Comparison of ENCODE assay signal across 27 cellular contexts in genomic region chr12:93939641-93940040, GRCh38.
"Had no signal": no experiment of that assay in that cellular context is flagged by ENCODE, and none has a peak within 500 bp of the region (broad histone marks: within the 10 kb centered on the region; RNA-seq: fewer than 3 reads in every experiment).

No MANE protein-coding gene starts in this region.

- H3K36me3 Mint-ChIP-seq: stimulated activated effector memory CD8-positive, alpha-beta T cell treated with anti-CD3 and anti-CD28 coated beads, Interleukin-12 subunit alpha, Interleukin-12 subunit beta, amount 100 ng/mL, for 72 hours had no signal

- H3K4me1 Mint-ChIP-seq: naive thymus-derived CD8-positive, alpha-beta T cell; neural crest cell; stimulated activated effector memory CD8-positive, alpha-beta T cell treated with anti-CD3 and anti-CD28 coated beads, Interleukin-12 subunit alpha, Interleukin-12 subunit beta, amount 100 ng/mL, for 72 hours had no signal

- H3K27ac Mint-ChIP-seq: nephron; stimulated activated effector memory CD8-positive, alpha-beta T cell treated with anti-CD3 and anti-CD28 coated beads, Interleukin-12 subunit alpha, Interleukin-12 subunit beta, amount 100 ng/mL, for 72 hours; stimulated activated naive CD8-positive, alpha-beta T cell treated with anti-CD3 and anti-CD28 coated beads, Interleukin-15, Interleukin-2, amounts not matched to agents 100 ng/mL and 50 ng/mL, for 24 hours had no signal

- DNase-seq: kidney; left colon; left lung; lower lobe of right lung; mammary epithelial cell; mesenchymal stem cell; naive thymus-derived CD8-positive, alpha-beta T cell; nucleus accumbens; pancreas; posterior cingulate gyrus; retina; right cardiac atrium; sigmoid colon; small intestine; spleen; stimulated activated CD4-positive, alpha-beta T cell treated with anti-CD3 and anti-CD28 coated beads, Interleukin-4, amount 100 ng/mL, for 24 hours; stimulated activated naive CD4-positive, alpha-beta T cell; tibial artery; trophoblast cell; uterus had no signal

- H3K4me3 ChIP-seq: left lung, lower lobe of right lung, pancreas, prostate gland, sigmoid colon, spleen, suprapubic skin, thoracic aorta, tibial artery, uterus had no signal

- H3K27ac ChIP-seq: left lung, lower lobe of right lung, pancreas, prostate gland, sigmoid colon, spleen, suprapubic skin, thoracic aorta, tibial artery, uterus had no signal

- H3K36me3 ChIP-seq: left lung, lower lobe of right lung, pancreas, prostate gland, sigmoid colon, spleen, suprapubic skin, thoracic aorta, uterus had no signal

- H3K27me3 Mint-ChIP-seq: stimulated activated naive CD8-positive, alpha-beta T cell treated with anti-CD3 and anti-CD28 coated beads, Interleukin-15, Interleukin-2, amounts not matched to agents 100 ng/mL and 50 ng/mL, for 24 hours had no signal

- H3K4me1 ChIP-seq: left lung, lower lobe of right lung, pancreas, sigmoid colon, spleen, suprapubic skin, uterus had no signal

- H3K4me3 Mint-ChIP-seq: naive thymus-derived CD8-positive, alpha-beta T cell; nephron; neural crest cell; stimulated activated effector memory CD8-positive, alpha-beta T cell treated with anti-CD3 and anti-CD28 coated beads, Interleukin-12 subunit alpha, Interleukin-12 subunit beta, amount 100 ng/mL, for 72 hours; stimulated activated naive CD8-positive, alpha-beta T cell treated with anti-CD3 and anti-CD28 coated beads, Interleukin-15, Interleukin-2, amounts not matched to agents 100 ng/mL and 50 ng/mL, for 24 hours had no signal

- H3K9me3 ChIP-seq: pancreas, prostate gland had no signal

- H3K27me3 ChIP-seq: left lung, pancreas, sigmoid colon, spleen, suprapubic skin, tibial artery, uterus had no signal
